Comparison of ENCODE assay signal across 11 cellular contexts in the genomic region with DNA sequence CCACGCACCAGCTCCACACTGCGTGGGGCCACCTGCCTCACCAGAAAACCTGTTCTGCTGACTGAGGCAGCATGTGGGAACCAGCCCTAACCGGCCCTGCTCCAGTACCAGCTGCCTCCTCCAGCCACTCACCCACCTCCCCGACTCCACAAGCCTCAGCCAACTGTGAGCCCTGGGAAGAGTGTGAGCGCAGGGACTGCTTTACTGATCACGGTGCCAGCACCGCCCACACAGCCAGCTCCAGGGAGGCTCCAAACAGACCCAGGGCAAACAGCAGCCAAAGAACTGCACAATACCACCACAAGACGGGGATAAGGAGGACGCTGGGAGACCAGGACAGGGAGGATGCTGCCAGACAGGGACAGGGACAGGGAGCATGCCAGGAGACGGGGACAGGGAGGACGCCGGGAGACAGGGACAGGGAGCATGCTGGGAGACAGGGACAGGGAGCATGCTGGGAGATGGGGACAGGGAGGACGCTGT. TPM values are rescaled to one million over a fixed set of nuclear protein-coding genes. Genes with fewer than 3 reads are reported as not detected.
DNase-seq lines count a peak whose midpoint lies in the region; ATAC-seq and TF ChIP-seq lines count a peak whose summit lies in the region.
"Had no signal": no experiment of that assay in that cellular context is flagged by ENCODE, and none has a peak within 500 bp of the region (broad histone marks: within the 10 kb centered on the region; RNA-seq: fewer than 3 reads in every experiment).

No MANE protein-coding gene starts in this region.

- intact Hi-C loops in activated CD8-positive, alpha-beta T cell treated with anti-CD3 and anti-CD28 coated beads for 36 hours (cut with micrococcal nuclease) = no loop called here

- DNase-seq in NCI-H2029 (lab: John Stamatoyannopoulos, UW) (peak; percentile 20), NCI-H2029 treated with DMSO at 0.1 percent for 48 hours (lab: John Stamatoyannopoulos, UW) (no peak), anterior cingulate cortex (lab: John Stamatoyannopoulos, UW) (peak in 57 of 58 donors; percentile 17 to 95 (median 61)), hippocampal formation (lab: John Stamatoyannopoulos, UW) (peak; percentile 44 to 53), superior temporal gyrus (ENCODE audit: extremely low spot score) (peak; percentile 55), RKO (ENCODE audit: low spot score) (no peak)
- DNase-seq in activated CD8-positive, alpha-beta T cell treated with anti-CD3 and anti-CD28 coated beads for 36 hours = no peak
- DNase-seq: Kasumi-1, OCI-M1 had no signal

- POLR2A ChIA-PET in activated CD8-positive, alpha-beta T cell treated with anti-CD3 and anti-CD28 coated beads for 36 hours (lab: Charles Lee) = no interaction called here

- no peaks in the 10 kb centered on the region for H3K4me1 Mint-ChIP-seq in activated CD8-positive, alpha-beta T cell treated with anti-CD3 and anti-CD28 coated beads for 36 hours (ENCODE audit: low read depth)

- no peak for TF ChIP-seq CTCF in activated CD8-positive, alpha-beta T cell treated with anti-CD3 and anti-CD28 coated beads for 36 hours (IDR thresholded peaks at IDR 0.05)

- peaks cover 14% of the 10 kb centered on the region for H3K9me3 Mint-ChIP-seq in activated CD8-positive, alpha-beta T cell treated with anti-CD3 and anti-CD28 coated beads for 36 hours

- ATAC-seq in GM21515 (IDR thresholded peaks at IDR 0.05; ENCODE audit: unreplicated experiment) = no peak
- ATAC-seq in activated CD8-positive, alpha-beta T cell treated with anti-CD3 and anti-CD28 coated beads for 36 hours = no peak

- no peak overlapping the region for H3K4me3 Mint-ChIP-seq in activated CD8-positive, alpha-beta T cell treated with anti-CD3 and anti-CD28 coated beads for 36 hours
- H3K4me3 Mint-ChIP-seq: activated naive CD8-positive, alpha-beta T cell had no signal

- no peaks in the 10 kb centered on the region for H3K27me3 Mint-ChIP-seq in activated CD8-positive, alpha-beta T cell treated with anti-CD3 and anti-CD28 coated beads for 36 hours
- H3K27me3 Mint-ChIP-seq: activated naive CD8-positive, alpha-beta T cell had no signal

- CTCF ChIA-PET in activated CD8-positive, alpha-beta T cell treated with anti-CD3 and anti-CD28 coated beads for 36 hours (lab: Charles Lee) = no interaction called here

- H3K27ac Mint-ChIP-seq in activated CD8-positive, alpha-beta T cell treated with anti-CD3 and anti-CD28 coated beads for 36 hours = no peak overlapping the region
- H3K27ac Mint-ChIP-seq: activated naive CD8-positive, alpha-beta T cell had no signal

- peaks cover 62% of the 10 kb centered on the region for H3K36me3 Mint-ChIP-seq in activated CD8-positive, alpha-beta T cell treated with anti-CD3 and anti-CD28 coated beads for 36 hours (ENCODE audit: low read depth)

RNA-seq across cellular contexts. Expression of gene EIPR1, which starts 28.4 kb away (rescaled TPM):
- 10 to 100 TPM; 38.4 to 39.1 TPM for total RNA-seq in activated CD8-positive, alpha-beta T cell treated with anti-CD3 and anti-CD28 coated beads for 36 hours

RNA-seq across cellular contexts. Expression of gene TRAPPC12, which starts 30.2 kb away (rescaled TPM):
- total RNA-seq in activated CD8-positive, alpha-beta T cell treated with anti-CD3 and anti-CD28 coated beads for 36 hours = 10 to 100 TPM; 52.9 to 65.3 TPM

Comparison
In these comparisons a context has a peak if more than half of its experiments do, and no peak if none do; other contexts are left out.
1. DNase-seq: peak in NCI-H2029 (single experiment), anterior cingulate cortex (57 of 58), hippocampal formation (2 of 2) and superior temporal gyrus (single experiment); none in NCI-H2029 treated with DMSO at 0.1 percent for 48 hours (single experiment), activated CD8-positive, alpha-beta T cell treated with anti-CD3 and anti-CD28 coated beads for 36 hours (single experiment) and RKO (single experiment).